Comparison of ENCODE assay signal across 8 cellular contexts in genomic region chr5:109690456-109691247, GRCh38. TPM values are rescaled to one million over a fixed set of nuclear protein-coding genes. Genes with fewer than 3 reads are reported as not detected.
DNase-seq lines count a peak whose midpoint lies in the region; ATAC-seq and TF ChIP-seq lines count a peak whose summit lies in the region.

No MANE protein-coding gene starts in this region.

- H3K4me3 ChIP-seq in AG10803 (ENCODE audit: low read length) (peak overlapping the region; percentile 92), fibroblast of mammary gland (ENCODE audit: control insufficient read depth, low read depth, low read length) (peak overlapping the region; percentile 75)

- H3K27ac Mint-ChIP-seq in naive B cell: peak overlapping the region; percentile 80 to 97 (median 92)
- H3K27ac Mint-ChIP-seq in stimulated activated naive CD8-positive, alpha-beta T cell treated with anti-CD3 and anti-CD28 coated beads, Interleukin-15, amount 100 ng/mL, for 72 hours: peak overlapping the region; percentile 91 to 98

- H3K36me3 Mint-ChIP-seq in naive B cell: no peaks in the 10 kb centered on the region

- peak; percentile 81 for TF ChIP-seq CTCF in AG10803 (conservative IDR thresholded peaks at IDR 0.05; ENCODE audit: low read length)
- peak; percentile 81 for TF ChIP-seq CTCF in fibroblast of mammary gland (conservative IDR thresholded peaks at IDR 0.05; ENCODE audit: control insufficient read depth, insufficient read depth, low read depth, low read length)

- ATAC-seq in GM19035 (IDR thresholded peaks at IDR 0.05; ENCODE audit: unreplicated experiment) (peak; percentile 15), naive B cell (ENCODE audit: low read depth in 2 of 2) (peak; percentile 44 to 45)
- peak; percentile 29 for ATAC-seq in stimulated activated naive CD8-positive, alpha-beta T cell treated with anti-CD3 and anti-CD28 coated beads, Interleukin-15, amount 100 ng/mL, for 72 hours

- peaks cover 0 to 14% (median 9%) of the 10 kb centered on the region in 7 donors for H3K9me3 Mint-ChIP-seq in naive B cell
- peaks cover 0 to 6% of the 10 kb centered on the region in 2 donors for H3K9me3 Mint-ChIP-seq in stimulated activated naive CD8-positive, alpha-beta T cell treated with anti-CD3 and anti-CD28 coated beads, Interleukin-15, amount 100 ng/mL, for 72 hours

- DNase-seq in AG10803 (ENCODE audit: low read depth): peak; percentile 83
- peak; percentile 56 for DNase-seq in HPDE6-E6E7 (ENCODE audit: extremely low spot score)
- DNase-seq in RKO (ENCODE audit: low spot score): peak; percentile 89
- DNase-seq in activated T-helper 9 cell treated with anti-CD3 and anti-CD28 coated beads, Interleukin-2, amount 50 U/mL, for 16 hours (ENCODE audit: low read depth): peak; percentile 25
- DNase-seq in fibroblast of mammary gland (ENCODE audit: low read depth): peak; percentile 88
- peak; percentile 69 for DNase-seq in naive B cell
- peak; percentile 61 to 63 for DNase-seq in stimulated activated naive CD8-positive, alpha-beta T cell treated with anti-CD3 and anti-CD28 coated beads, Interleukin-15, amount 100 ng/mL, for 72 hours

- no peaks in the 10 kb centered on the region for H3K27me3 Mint-ChIP-seq in naive B cell
- H3K27me3 Mint-ChIP-seq in stimulated activated naive CD8-positive, alpha-beta T cell treated with anti-CD3 and anti-CD28 coated beads, Interleukin-15, amount 100 ng/mL, for 72 hours: no peaks in the 10 kb centered on the region

- H3K4me3 Mint-ChIP-seq in naive B cell: peak overlapping the region; percentile 81 to 96 (median 90)
- H3K4me3 Mint-ChIP-seq in stimulated activated naive CD8-positive, alpha-beta T cell treated with anti-CD3 and anti-CD28 coated beads, Interleukin-15, amount 100 ng/mL, for 72 hours: peak overlapping the region; percentile 87

- peaks cover 41 to 55% (median 46%) of the 10 kb centered on the region in 3 donors for H3K4me1 Mint-ChIP-seq in naive B cell
- peaks cover 48% of the 10 kb centered on the region for H3K4me1 Mint-ChIP-seq in stimulated activated naive CD8-positive, alpha-beta T cell treated with anti-CD3 and anti-CD28 coated beads, Interleukin-15, amount 100 ng/mL, for 72 hours

RNA-seq across cellular contexts. Expression of gene MAN2A1, which starts 0.9 kb away (rescaled TPM):
- 10 to 100 TPM in 5 of 6 donors, 1 to 10 TPM in 1; 8.4 to 20.6 (median 17.1) TPM for polyA plus RNA-seq in naive B cell (ENCODE audit: low read depth in 6 of 6)

Comparison
In these comparisons a context has a peak if more than half of its experiments do, and no peak if none do; other contexts are left out.
1. Peak in every context shown above with its lines: DNase-seq, ATAC-seq and H3K4me3 ChIP-seq.
2. DNase-seq: peak in every context shown above with its lines; median percentile 89 in RKO; 88 in fibroblast of mammary gland; 83 in AG10803; 69 in naive B cell; 62 in stimulated activated naive CD8-positive, alpha-beta T cell treated with anti-CD3 and anti-CD28 coated beads, Interleukin-15, amount 100 ng/mL, for 72 hours; 56 in HPDE6-E6E7; 25 in activated T-helper 9 cell treated with anti-CD3 and anti-CD28 coated beads, Interleukin-2, amount 50 U/mL, for 16 hours.